In the genomic region with DNA sequence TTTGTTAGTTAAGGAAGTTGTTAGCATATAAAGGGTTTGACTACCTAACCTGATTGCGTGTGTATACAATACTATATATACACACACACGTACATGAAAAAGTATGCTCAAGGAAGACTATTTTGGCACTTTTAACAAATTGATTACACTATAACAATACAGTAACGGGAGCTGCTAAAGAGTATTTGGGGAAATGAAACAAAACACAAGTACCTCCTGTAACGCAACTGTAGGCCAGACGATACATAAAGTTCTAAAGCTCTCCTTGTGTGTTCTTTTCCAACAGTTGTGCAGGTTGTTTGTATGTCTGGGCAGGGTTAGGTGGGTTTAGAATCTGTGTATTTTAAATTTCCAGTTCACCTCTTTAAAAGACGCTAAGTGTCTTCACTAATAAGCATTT, we compare ENCODE assay signal across 20 cellular contexts.
DNase-seq lines count a peak whose midpoint lies in the region; ATAC-seq and TF ChIP-seq lines count a peak whose summit lies in the region.
"Had no signal": no experiment of that assay in that cellular context is flagged by ENCODE, and none has a peak within 500 bp of the region (broad histone marks: within the 10 kb centered on the region; RNA-seq: fewer than 3 reads in every experiment).

No MANE protein-coding gene starts in this region.

- no peaks in the 10 kb centered on the region for H3K9me2 ChIP-seq in Karpas-422 (replicated peaks; ENCODE audit: insufficient read depth, low read length)

- H3K9ac ChIP-seq in Karpas-422 (ENCODE audit: low read length) = peak overlapping the region; percentile 31

- H3K9me3 Mint-ChIP-seq in naive B cell = peaks cover 0 to 3% (median 0%) of the 10 kb centered on the region in 7 donors
- H3K9me3 Mint-ChIP-seq in CD14-positive monocyte = peaks cover 0 to 3% (median 0%) of the 10 kb centered on the region in 7 donors
- H3K9me3 Mint-ChIP-seq in activated CD8-positive, alpha-beta memory T cell treated with anti-CD3 and anti-CD28 coated beads, Interleukin-2, amount 10 ng/mL, durations not matched to agents 7 days and 5 days (ENCODE audit: low read depth) = no peaks in the 10 kb centered on the region
- H3K9me3 Mint-ChIP-seq: activated naive CD8-positive, alpha-beta T cell treated with anti-CD3 and anti-CD28 coated beads, Interleukin-2, amount 50 U/mL, for 24 hours; activated T-helper 1 cell treated with anti-CD3 and anti-CD28 coated beads, Interleukin-12 subunit alpha, Interleukin-12 subunit beta, Interleukin-2, Interleukin-4 antibody, amounts not matched to agents 30 ng/mL and 10 ng/mL and 1 ng/mL, durations not matched to agents 14 hours and 24 hours and 36 hours; nephron had no signal

- H3K27ac ChIP-seq in Karpas-422 (ENCODE audit: low read length) = peak overlapping the region; percentile 75
- H3K27ac ChIP-seq: SK-N-MC had no signal

- H4K20me1 ChIP-seq in Karpas-422 (ENCODE audit: insufficient read depth, low read depth, low read length) = no peaks in the 10 kb centered on the region; the same call in 1 of the 2 replicates

- peak overlapping the region; percentile 38 for H3K4me3 ChIP-seq in Karpas-422 (ENCODE audit: low read length)
- H3K4me3 ChIP-seq: SK-N-MC had no signal

- peaks cover 92% of the 10 kb centered on the region for H3K79me2 ChIP-seq in Karpas-422 (ENCODE audit: low read length)

- H2AFZ ChIP-seq in Karpas-422 (ENCODE audit: low read length) = no peak overlapping the region

- peak; percentile 73 for ATAC-seq in GM19043 (IDR thresholded peaks at IDR 0.05; ENCODE audit: low read depth, unreplicated experiment)
- ATAC-seq in HG02759 (IDR thresholded peaks at IDR 0.05; ENCODE audit: unreplicated experiment) = peak; percentile 72
- peak; percentile 56 to 73 for ATAC-seq in naive B cell (ENCODE audit: low read depth in 2 of 2)
- ATAC-seq in HG03280 (IDR thresholded peaks at IDR 0.05; ENCODE audit: unreplicated experiment) = no peak
- no peak for ATAC-seq in activated CD8-positive, alpha-beta memory T cell treated with anti-CD3 and anti-CD28 coated beads, Interleukin-2, amount 10 ng/mL, durations not matched to agents 7 days and 5 days
- ATAC-seq: activated naive CD8-positive, alpha-beta T cell treated with anti-CD3 and anti-CD28 coated beads, Interleukin-2, amount 50 U/mL, for 24 hours had no signal

- peak overlapping the region; percentile 66 for H3K4me2 ChIP-seq in Karpas-422 (ENCODE audit: low read depth, low read length, poor library complexity, severe bottlenecking)

- H3K36me3 ChIP-seq in Karpas-422 (ENCODE audit: insufficient read depth, low read length) = no peaks in the 10 kb centered on the region

- CTCF ChIA-PET in activated CD8-positive, alpha-beta memory T cell treated with anti-CD3 and anti-CD28 coated beads, Interleukin-2, amount 10 ng/mL, durations not matched to agents 7 days and 5 days (lab: Charles Lee) = no interaction called here

- no peak for TF ChIP-seq CTCF in CD14-positive monocyte (IDR thresholded peaks at IDR 0.05)

- H3K9me3 ChIP-seq in Karpas-422 (ENCODE audit: low read length) = no peaks in the 10 kb centered on the region

- H3K4me1 ChIP-seq in Karpas-422 (ENCODE audit: low read length) = peaks cover 94% of the 10 kb centered on the region

- DNase-seq in Karpas-422 = peak; percentile 80
- peak; percentile 55 for DNase-seq in naive B cell
- no peak for DNase-seq in CD14-positive monocyte (ENCODE audit: low spot score)
- DNase-seq in activated CD8-positive, alpha-beta memory T cell treated with anti-CD3 and anti-CD28 coated beads, Interleukin-2, amount 10 ng/mL, durations not matched to agents 7 days and 5 days = no peak
- DNase-seq: activated CD8-positive, alpha-beta memory T cell treated with anti-CD3 and anti-CD28 coated beads for 24 hours; activated naive CD8-positive, alpha-beta T cell treated with anti-CD3 and anti-CD28 coated beads, Interleukin-2, amount 50 U/mL, for 24 hours; Calu3; cortex of kidney; hippocampal formation; IMR-90; kidney glomerular epithelial cell; NCI-H2081; NCI-H524 treated with DMSO at 0.1 percent for 48 hours; stimulated activated CD4-positive, alpha-beta T cell treated with anti-CD3 and anti-CD28 coated beads, Interleukin-2, amount 100 ng/mL, for 48 hours had no signal

- H3K36me3 Mint-ChIP-seq in naive B cell = peaks cover 3 to 5% of the 10 kb centered on the region in 2 donors
- no peaks in the 10 kb centered on the region for H3K36me3 Mint-ChIP-seq in CD14-positive monocyte
- no peaks in the 10 kb centered on the region for H3K36me3 Mint-ChIP-seq in activated CD8-positive, alpha-beta memory T cell treated with anti-CD3 and anti-CD28 coated beads, Interleukin-2, amount 10 ng/mL, durations not matched to agents 7 days and 5 days

- H3K4me1 Mint-ChIP-seq in naive B cell = peaks cover 59 to 96% (median 69%) of the 10 kb centered on the region in 3 donors
- H3K4me1 Mint-ChIP-seq in CD14-positive monocyte = peaks cover 14% of the 10 kb centered on the region
- peaks cover 3% of the 10 kb centered on the region for H3K4me1 Mint-ChIP-seq in activated CD8-positive, alpha-beta memory T cell treated with anti-CD3 and anti-CD28 coated beads, Interleukin-2, amount 10 ng/mL, durations not matched to agents 7 days and 5 days

- H3K27me3 Mint-ChIP-seq in naive B cell (no peaks in the 10 kb centered on the region), CD14-positive monocyte (ENCODE audit: low read depth in 3 of 3) (peaks cover 5 to 8% (median 7%) of the 10 kb centered on the region in 3 donors)
- no peaks in the 10 kb centered on the region for H3K27me3 Mint-ChIP-seq in activated CD8-positive, alpha-beta memory T cell treated with anti-CD3 and anti-CD28 coated beads, Interleukin-2, amount 10 ng/mL, durations not matched to agents 7 days and 5 days

- no peaks in the 10 kb centered on the region for H3K27me3 ChIP-seq in Karpas-422 (ENCODE audit: low read length)

- H3K4me3 Mint-ChIP-seq in naive B cell (peak overlapping the region; percentile 35 to 85 (median 55)), CD14-positive monocyte (no peak overlapping the region)
- H3K4me3 Mint-ChIP-seq in activated CD8-positive, alpha-beta memory T cell treated with anti-CD3 and anti-CD28 coated beads, Interleukin-2, amount 10 ng/mL, durations not matched to agents 7 days and 5 days = no peak overlapping the region
- H3K4me3 Mint-ChIP-seq: activated naive CD8-positive, alpha-beta T cell treated with anti-CD3 and anti-CD28 coated beads, Interleukin-2, amount 50 U/mL, for 24 hours; activated T-helper 1 cell treated with anti-CD3 and anti-CD28 coated beads, Interleukin-12 subunit alpha, Interleukin-12 subunit beta, Interleukin-2, Interleukin-4 antibody, amounts not matched to agents 30 ng/mL and 10 ng/mL and 1 ng/mL, durations not matched to agents 14 hours and 24 hours and 36 hours; nephron had no signal

- H3K27ac Mint-ChIP-seq in naive B cell = peak overlapping the region; percentile 62 to 99 (median 90)
- no peak overlapping the region for H3K27ac Mint-ChIP-seq in CD14-positive monocyte
- H3K27ac Mint-ChIP-seq in activated CD8-positive, alpha-beta memory T cell treated with anti-CD3 and anti-CD28 coated beads, Interleukin-2, amount 10 ng/mL, durations not matched to agents 7 days and 5 days = no peak overlapping the region
- H3K27ac Mint-ChIP-seq: activated naive CD8-positive, alpha-beta T cell treated with anti-CD3 and anti-CD28 coated beads, Interleukin-2, amount 50 U/mL, for 24 hours; activated T-helper 1 cell treated with anti-CD3 and anti-CD28 coated beads, Interleukin-12 subunit alpha, Interleukin-12 subunit beta, Interleukin-2, Interleukin-4 antibody, amounts not matched to agents 30 ng/mL and 10 ng/mL and 1 ng/mL, durations not matched to agents 14 hours and 24 hours and 36 hours had no signal

- intact Hi-C loops in CD14-positive monocyte (cut with micrococcal nuclease) = no loop called here

Comparison
In these comparisons a context has a peak if more than half of its experiments do, and no peak if none do; other contexts are left out.
1. ATAC-seq: peak in GM19043 (single experiment), HG02759 (single experiment) and naive B cell (2 of 2); none in HG03280 (single experiment) and activated CD8-positive, alpha-beta memory T cell treated with anti-CD3 and anti-CD28 coated beads, Interleukin-2, amount 10 ng/mL, durations not matched to agents 7 days and 5 days (single experiment).
2. DNase-seq: peak in Karpas-422 (single experiment) and naive B cell (single experiment); none in CD14-positive monocyte (single experiment) and activated CD8-positive, alpha-beta memory T cell treated with anti-CD3 and anti-CD28 coated beads, Interleukin-2, amount 10 ng/mL, durations not matched to agents 7 days and 5 days (single experiment).
3. H3K27ac Mint-ChIP-seq: peak in naive B cell (6 of 6); none in CD14-positive monocyte (0 of 7) and activated CD8-positive, alpha-beta memory T cell treated with anti-CD3 and anti-CD28 coated beads, Interleukin-2, amount 10 ng/mL, durations not matched to agents 7 days and 5 days (single experiment).
4. H3K4me3 Mint-ChIP-seq: peak in naive B cell (8 of 8); none in CD14-positive monocyte (0 of 2) and activated CD8-positive, alpha-beta memory T cell treated with anti-CD3 and anti-CD28 coated beads, Interleukin-2, amount 10 ng/mL, durations not matched to agents 7 days and 5 days (single experiment).